ENCODE assay signal across 19 cellular contexts in genomic region chr4:27720010-27720766, GRCh38.
DNase-seq lines count a peak whose midpoint lies in the region; ATAC-seq, FAIRE-seq and TF ChIP-seq lines count a peak whose summit lies in the region.
"Had no signal": no experiment of that assay in that cellular context is flagged by ENCODE, and none has a peak within 500 bp of the region (broad histone marks: within the 10 kb centered on the region; RNA-seq: fewer than 3 reads in every experiment).

No MANE protein-coding gene starts in this region.

- DNase-seq in MV-4-11 (lab: John Stamatoyannopoulos, UW), result peak; percentile 49
- DNase-seq in GM19239 (ENCODE audit: insufficient read length, low spot score), result no peak
- DNase-seq: ACHN; activated CD8-positive, alpha-beta memory T cell treated with anti-CD3 and anti-CD28 coated beads for 24 hours; CD4-positive, CD25-positive, alpha-beta regulatory T cell; left lung; NCI-H2081 treated with DMSO at 0.1 percent for 48 hours; NCI-H524; retina; stimulated activated naive CD8-positive, alpha-beta T cell treated with anti-CD3 and anti-CD28 coated beads, Interleukin-15, Interleukin-2, amounts not matched to agents 100 U/mL and 50 U/mL, for 24 hours; upper lobe of right lung had no signal

- H3K4me3 ChIP-seq in gastroesophageal sphincter, result no peak overlapping the region
- H3K4me3 ChIP-seq: left lung, SJSA1, upper lobe of right lung had no signal

- no peaks in the 10 kb centered on the region for H3K4me1 ChIP-seq in gastroesophageal sphincter
- H3K4me1 ChIP-seq: left lung, SJSA1, upper lobe of right lung had no signal

- no peak for TF ChIP-seq EP300 in gastroesophageal sphincter (IDR thresholded peaks at IDR 0.05)

- no peak for FAIRE-seq in GM19239 (lab: Jason Lieb, UNC)

- H3K36me3 ChIP-seq in gastroesophageal sphincter, result no peaks in the 10 kb centered on the region
- H3K36me3 ChIP-seq: left lung, SJSA1, upper lobe of right lung had no signal

- ATAC-seq in GM18858 (IDR thresholded peaks at IDR 0.05; ENCODE audit: unreplicated experiment), result peak; percentile 40
- ATAC-seq in GM21423 (IDR thresholded peaks at IDR 0.05; ENCODE audit: unreplicated experiment), result peak; percentile 94
- peak; percentile 60 for ATAC-seq in HG03060 (IDR thresholded peaks at IDR 0.05; ENCODE audit: low read depth, unreplicated experiment)
- no peak for ATAC-seq in HG03571 (IDR thresholded peaks at IDR 0.05; ENCODE audit: unreplicated experiment)
- ATAC-seq in gastroesophageal sphincter, result no peak
- ATAC-seq in GM19035 (IDR thresholded peaks at IDR 0.05; ENCODE audit: unreplicated experiment), result no peak
- ATAC-seq: left lung; stimulated activated naive CD8-positive, alpha-beta T cell treated with anti-CD3 and anti-CD28 coated beads, Interleukin-15, Interleukin-2, amounts not matched to agents 100 U/mL and 50 U/mL, for 24 hours; upper lobe of right lung; WTC11 had no signal

- no peak for TF ChIP-seq POLR2A in gastroesophageal sphincter (IDR thresholded peaks at IDR 0.05)

- WGBS in gastroesophageal sphincter (ENCODE audit: low coverage in 1 of 2), 2 donors, result 87 to 93% methylated on average over 4 of the region's 4 CpGs

- no peaks in the 10 kb centered on the region for H3K9me3 ChIP-seq in gastroesophageal sphincter
- H3K9me3 ChIP-seq: left lung, SJSA1, upper lobe of right lung had no signal

- no peak for TF ChIP-seq CTCF in gastroesophageal sphincter (IDR thresholded peaks at IDR 0.05)

- H3K27ac ChIP-seq in gastroesophageal sphincter, result no peak overlapping the region
- H3K27ac ChIP-seq: left lung, SJSA1, upper lobe of right lung had no signal

- H3K27me3 ChIP-seq in gastroesophageal sphincter, result no peaks in the 10 kb centered on the region
- H3K27me3 ChIP-seq: left lung, SJSA1, upper lobe of right lung had no signal

Comparison
In these comparisons a context has a peak if more than half of its experiments do, and no peak if none do; other contexts are left out.
1. ATAC-seq: peak in GM18858 (single experiment), GM21423 (single experiment) and HG03060 (single experiment); none in HG03571 (single experiment), gastroesophageal sphincter (single experiment) and GM19035 (single experiment).